Comparison of ENCODE assay signal across 16 cellular contexts in genomic region chr2:46815121-46815802, GRCh38.
DNase-seq lines count a peak whose midpoint lies in the region; ATAC-seq and TF ChIP-seq lines count a peak whose summit lies in the region.
"Had no signal": no experiment of that assay in that cellular context is flagged by ENCODE, and none has a peak within 500 bp of the region (broad histone marks: within the 10 kb centered on the region; RNA-seq: fewer than 3 reads in every experiment).

No MANE protein-coding gene starts in this region.

- no peak overlapping the region for H3K9ac ChIP-seq in muscle layer of colon (ENCODE audit: low read length)
- H3K9ac ChIP-seq: neural progenitor cell had no signal

- no peak for TF ChIP-seq POLR2A in vagina (IDR thresholded peaks at IDR 0.05)

- H3K9me3 ChIP-seq in left ventricle myocardium inferior (replicated peaks) (no peaks in the 10 kb centered on the region), muscle layer of colon (ENCODE audit: low read length) (no peaks in the 10 kb centered on the region), vagina (no peaks in the 10 kb centered on the region)

- H3K36me3 Mint-ChIP-seq in activated naive CD4-positive, alpha-beta T cell treated with anti-CD3 and anti-CD28 coated beads, Interleukin-2, amount 50 U/mL, for 72 hours, result no peaks in the 10 kb centered on the region
- H3K36me3 Mint-ChIP-seq: activated CD4-positive, alpha-beta memory T cell treated with anti-CD3 and anti-CD28 coated beads for 36 hours; neural progenitor cell had no signal

- no peaks in the 10 kb centered on the region for H3K9me3 Mint-ChIP-seq in activated naive CD4-positive, alpha-beta T cell treated with anti-CD3 and anti-CD28 coated beads, Interleukin-2, amount 50 U/mL, for 72 hours
- H3K9me3 Mint-ChIP-seq: activated CD4-positive, alpha-beta memory T cell treated with anti-CD3 and anti-CD28 coated beads for 36 hours; T-helper 1 cell treated with Interleukin-12 subunit alpha and Interleukin-12 subunit beta and Interleukin-4 antibody, amounts not matched to agents 30 μg/mL and 1 μg/mL, for 36 hours had no signal

- peaks cover 81% of the 10 kb centered on the region for H3K4me1 ChIP-seq in left ventricle myocardium inferior
- H3K4me1 ChIP-seq in muscle layer of colon (ENCODE audit: insufficient read depth, low read length), result peaks cover 62% of the 10 kb centered on the region
- peaks cover 67% of the 10 kb centered on the region for H3K4me1 ChIP-seq in vagina

- DNase-seq in left ventricle myocardium inferior, result no peak
- DNase-seq in Right ventricle myocardium superior, result no peak
- DNase-seq in dermis microvascular lymphatic vessel endothelial cell (ENCODE audit: low read depth in 2 of 2), result peak; percentile 54 to 85
- peak; percentile 67 to 75 for DNase-seq in vagina (ENCODE audit: extremely low spot score in 2 of 2)
- no peak for DNase-seq in activated naive CD4-positive, alpha-beta T cell treated with anti-CD3 and anti-CD28 coated beads, Interleukin-2, amount 50 U/mL, for 72 hours (ENCODE audit: low spot score in 2 of 2)
- DNase-seq in SHP77 treated with DMSO at 0.1 percent for 48 hours (lab: John Stamatoyannopoulos, UW), result no peak
- DNase-seq: activated CD4-positive, alpha-beta memory T cell treated with anti-CD3 and anti-CD28 coated beads for 36 hours; activated naive CD4-positive, alpha-beta T cell treated with anti-CD3 and anti-CD28 coated beads, Interleukin-2, amount 50 U/mL, for 16 hours; AML-193; foreskin melanocyte; kidney glomerular epithelial cell had no signal

- H3K36me3 ChIP-seq in left ventricle myocardium inferior, result no peaks in the 10 kb centered on the region
- no peaks in the 10 kb centered on the region for H3K36me3 ChIP-seq in muscle layer of colon (ENCODE audit: insufficient read depth, low read length)
- no peaks in the 10 kb centered on the region for H3K36me3 ChIP-seq in vagina
- H3K36me3 ChIP-seq: neural progenitor cell had no signal

- no peak overlapping the region for H3K4me3 ChIP-seq in left ventricle myocardium inferior
- no peak overlapping the region for H3K4me3 ChIP-seq in muscle layer of colon (ENCODE audit: low read depth in 1 of 2, low read length in 2 of 2)
- H3K4me3 ChIP-seq in vagina, result no peak overlapping the region
- H3K4me3 ChIP-seq: neural progenitor cell had no signal

- TF ChIP-seq CTCF in left ventricle myocardium inferior (IDR thresholded peaks at IDR 0.05; ENCODE audit: borderline replicate concordance) (no peak), vagina (IDR thresholded peaks at IDR 0.05) (no peak)

- H3K27me3 ChIP-seq in left ventricle myocardium inferior (ENCODE audit: low read depth), result no peaks in the 10 kb centered on the region
- H3K27me3 ChIP-seq in muscle layer of colon (ENCODE audit: control insufficient read depth in 1 of 2, insufficient read depth in 2 of 2, low read length in 2 of 2), result no peaks in the 10 kb centered on the region
- H3K27me3 ChIP-seq in vagina, result no peaks in the 10 kb centered on the region
- H3K27me3 ChIP-seq: neural progenitor cell had no signal

- ATAC-seq in Right ventricle myocardium superior (ENCODE audit: poor library complexity) (no peak), GM18867 (IDR thresholded peaks at IDR 0.05; ENCODE audit: unreplicated experiment) (no peak)
- ATAC-seq in activated naive CD4-positive, alpha-beta T cell treated with anti-CD3 and anti-CD28 coated beads, Interleukin-2, amount 50 U/mL, for 72 hours, result no peak

- H3K27ac Mint-ChIP-seq in activated naive CD4-positive, alpha-beta T cell treated with anti-CD3 and anti-CD28 coated beads, Interleukin-2, amount 50 U/mL, for 72 hours, result no peak overlapping the region
- H3K27ac Mint-ChIP-seq: activated CD4-positive, alpha-beta memory T cell treated with anti-CD3 and anti-CD28 coated beads for 36 hours; IgD-negative memory B cell; neural progenitor cell; T-helper 1 cell treated with Interleukin-12 subunit alpha and Interleukin-12 subunit beta and Interleukin-4 antibody, amounts not matched to agents 30 μg/mL and 1 μg/mL, for 36 hours had no signal

- H3K27ac ChIP-seq in left ventricle myocardium inferior (replicated peaks) (peak overlapping the region; percentile 94), muscle layer of colon (ENCODE audit: low read depth, low read length) (peak overlapping the region; percentile 85), vagina (peak overlapping the region; percentile 72)
- H3K27ac ChIP-seq: neural progenitor cell had no signal

- intact Hi-C loops in left ventricle myocardium inferior (cut with micrococcal nuclease) (no loop called here), Right ventricle myocardium superior (cut with DNase I) (no loop called here), vagina (cut with DNase I) (loop anchor here (2.0 to 10.0 kb wide), 2 partner anchors 34 to 60 kb away; no protein-coding TSS in a partner anchor)

Comparison
In these comparisons a context has a peak if more than half of its experiments do, and no peak if none do; other contexts are left out.
1. DNase-seq: peak in dermis microvascular lymphatic vessel endothelial cell (2 of 2) and vagina (2 of 2); none in left ventricle myocardium inferior (single experiment), Right ventricle myocardium superior (single experiment), activated naive CD4-positive, alpha-beta T cell treated with anti-CD3 and anti-CD28 coated beads, Interleukin-2, amount 50 U/mL, for 72 hours (0 of 2) and SHP77 treated with DMSO at 0.1 percent for 48 hours (single experiment).
2. Peak in every context shown above with its lines, with median percentiles within 50 percentile points of each other: H3K27ac ChIP-seq.